ENCODE assay signal across 28 cellular contexts in the genomic region with DNA sequence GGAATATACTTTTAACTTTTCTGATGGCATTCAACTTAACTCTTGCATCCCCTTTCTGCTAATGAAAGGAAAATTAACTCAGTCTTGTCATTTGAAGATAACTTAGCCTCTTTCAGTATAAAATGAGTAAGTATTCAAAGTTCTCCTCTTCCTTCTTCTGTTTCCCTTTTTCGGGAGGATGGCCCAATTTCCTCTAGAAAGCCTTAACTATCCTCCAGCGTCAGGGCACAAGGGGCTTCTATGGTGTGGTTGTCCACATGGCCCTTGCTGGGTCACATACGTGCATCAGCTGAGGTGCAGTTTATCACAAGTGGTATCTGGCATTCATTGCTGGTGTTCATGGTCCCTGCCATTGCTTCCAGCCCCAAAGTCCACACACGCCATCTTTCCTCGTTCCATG. TPM values are rescaled to one million over a fixed set of nuclear protein-coding genes. Genes with fewer than 3 reads are reported as not detected.
A peak's percentile ranks its signal among the peaks of the same experiment; 100 is the strongest.
DNase-seq lines count a peak whose midpoint lies in the region; ATAC-seq, FAIRE-seq and TF ChIP-seq lines count a peak whose summit lies in the region.
"Had no signal": no experiment of that assay in that cellular context is flagged by ENCODE, and none has a peak within 500 bp of the region (broad histone marks: within the 10 kb centered on the region; RNA-seq: fewer than 3 reads in every experiment).

No MANE protein-coding gene starts in this region.

- H3K4ac ChIP-seq in neuronal stem cell (ENCODE audit: low read length) = no peak overlapping the region

- H3K18ac ChIP-seq in neuronal stem cell (ENCODE audit: low read length) = no peak overlapping the region

- H3K27ac Mint-ChIP-seq in CD14-positive monocyte = peak overlapping the region; percentile 72 to 88 (median 85)
- peak overlapping the region in 1 of 8 donors; percentile 48 for H3K27ac Mint-ChIP-seq in CD8-positive, alpha-beta memory T cell
- H3K27ac Mint-ChIP-seq: H9 had no signal

- no peak for TF ChIP-seq CTCF in CD14-positive monocyte (IDR thresholded peaks at IDR 0.05)
- no peak for TF ChIP-seq CTCF in bronchial epithelial cell (IDR thresholded peaks at IDR 0.05; ENCODE audit: insufficient read depth, low read length, severe bottlenecking)
- no peak for TF ChIP-seq CTCF in A673 (conservative IDR thresholded peaks at IDR 0.05; ENCODE audit: low read depth, low read length)

- H2BK12ac ChIP-seq in neuronal stem cell (ENCODE audit: low read length) = no peak overlapping the region

- no peak overlapping the region for H3K9ac ChIP-seq in neuronal stem cell (ENCODE audit: low read depth, low read length, poor library complexity)

- FAIRE-seq in bronchial epithelial cell (lab: Jason Lieb, UNC) = peak; percentile 32
- FAIRE-seq: A204.1, GM18507, HepG2, K562 had no signal

- CTCF ChIA-PET in CD8-positive, alpha-beta memory T cell (lab: Charles Lee) = no interaction called here
- CTCF ChIA-PET in A673 (lab: Charles Lee) = no interaction called here

- intact Hi-C loops in CD14-positive monocyte (cut with micrococcal nuclease) (no loop called here), A673 (cut with micrococcal nuclease; ENCODE audit: unreplicated experiment) (loop anchor here (10.0 kb wide), 2 partner anchors 221 to 321 kb away; no protein-coding TSS in a partner anchor)

- no peaks in the 10 kb centered on the region for H3K79me1 ChIP-seq in neuronal stem cell (ENCODE audit: low read depth, low read length)

- H2BK15ac ChIP-seq in neuronal stem cell (ENCODE audit: low read length) = no peak overlapping the region

- peaks cover 38% of the 10 kb centered on the region for H3K4me1 Mint-ChIP-seq in CD14-positive monocyte
- H3K4me1 Mint-ChIP-seq in CD8-positive, alpha-beta memory T cell = peaks cover 0 to 4% (median 3%) of the 10 kb centered on the region in 3 donors

- H3K4me3 ChIP-seq in bronchial epithelial cell (ENCODE audit: low read depth, low read length) = no peak overlapping the region
- H3K4me3 ChIP-seq in neuronal stem cell (ENCODE audit: low read length in 2 of 2) = no peak overlapping the region
- H3K4me3 ChIP-seq in CD8-positive, alpha-beta memory T cell (ENCODE audit: low read length) = no peak overlapping the region
- H3K4me3 ChIP-seq in A673 (ENCODE audit: low read depth, low read length, poor library complexity, severe bottlenecking) = no peak overlapping the region
- H3K4me3 ChIP-seq: K562, PC-9, SJSA1 had no signal

- H2AFZ ChIP-seq in neuronal stem cell (ENCODE audit: low read length) = no peak overlapping the region
- H2AFZ ChIP-seq: PC-9 had no signal

- DNase-seq in CD14-positive monocyte (ENCODE audit: low spot score) = no peak
- peak; percentile 32 for DNase-seq in MV-4-11 (lab: John Stamatoyannopoulos, UW)
- DNase-seq in bronchial epithelial cell (ENCODE audit: low read depth) = no peak
- DNase-seq in neuronal stem cell (ENCODE audit: low spot score) = no peak
- no peak for DNase-seq in cerebellar nuclear complex (lab: John Stamatoyannopoulos, UW)
- DNase-seq in CD8-positive, alpha-beta memory T cell = no peak
- no peak for DNase-seq in A673 (ENCODE audit: low spot score)
- DNase-seq: AML-193, C1 segment of cervical spinal cord, DMS153, H9, NCI-H1092, NCI-H1417 treated with DMSO at 0.1 percent for 48 hours, NCI-H1694 treated with DMSO at 0.1 percent for 48 hours, NCI-H2081 treated with DMSO at 0.1 percent for 48 hours, NCI-H2171, NCI-H226, NCI-H510A, NCI-H69, PC-9, Right ventricle myocardium superior, T-cell had no signal

- H3K27me3 ChIP-seq in bronchial epithelial cell (ENCODE audit: control insufficient read depth, insufficient read depth, low read length) = no peaks in the 10 kb centered on the region
- H3K27me3 ChIP-seq in neuronal stem cell (ENCODE audit: control insufficient read depth in 3 of 3, insufficient read depth in 3 of 3, low read depth in 1 of 3, low read length in 3 of 3) = no peaks in the 10 kb centered on the region
- H3K27me3 ChIP-seq in CD8-positive, alpha-beta memory T cell (ENCODE audit: insufficient read depth, low read length, poor library complexity, severe bottlenecking) = peaks cover 4% of the 10 kb centered on the region
- H3K27me3 ChIP-seq in A673 (replicated peaks; ENCODE audit: insufficient read depth, low read depth, low read length, poor library complexity) = no peaks in the 10 kb centered on the region
- H3K27me3 ChIP-seq: SJSA1 had no signal

- no peak overlapping the region for H3K14ac ChIP-seq in neuronal stem cell (ENCODE audit: low read length)

- H3K23ac ChIP-seq in neuronal stem cell (ENCODE audit: low read depth, low read length, poor library complexity) = no peak overlapping the region

- no peak overlapping the region for H4K91ac ChIP-seq in neuronal stem cell (ENCODE audit: low read depth, low read length, poor library complexity)

- H4K8ac ChIP-seq in neuronal stem cell (ENCODE audit: low read depth, low read length) = no peak overlapping the region

- H3K27ac ChIP-seq in neuronal stem cell (replicated peaks; ENCODE audit: low read length) = no peak overlapping the region
- H3K27ac ChIP-seq in CD8-positive, alpha-beta memory T cell (ENCODE audit: low read depth, low read length) = no peak overlapping the region
- no peak overlapping the region for H3K27ac ChIP-seq in A673 (ENCODE audit: low read depth, low read length, poor library complexity, severe bottlenecking)
- H3K27ac ChIP-seq: PC-9, SJSA1 had no signal

- no peak for ATAC-seq in GM18498 (IDR thresholded peaks at IDR 0.05; ENCODE audit: unreplicated experiment)
- ATAC-seq: HepG2, K562, T-cell had no signal

- H3K36me3 ChIP-seq in bronchial epithelial cell (ENCODE audit: control insufficient read depth, insufficient read depth, low read length) = no peaks in the 10 kb centered on the region
- no peaks in the 10 kb centered on the region for H3K36me3 ChIP-seq in neuronal stem cell (replicated peaks in 1 of 2; ENCODE audit: control insufficient read depth in 2 of 2, insufficient read depth in 2 of 2, low read length in 2 of 2)
- H3K36me3 ChIP-seq in CD8-positive, alpha-beta memory T cell (ENCODE audit: insufficient read depth, low read length) = no peaks in the 10 kb centered on the region
- H3K36me3 ChIP-seq in A673 (ENCODE audit: insufficient read depth, low read length, poor library complexity, severe bottlenecking) = no peaks in the 10 kb centered on the region
- H3K36me3 ChIP-seq: SJSA1 had no signal

- H3K9me3 ChIP-seq in neuronal stem cell (replicated peaks in 1 of 2; ENCODE audit: control insufficient read depth in 2 of 2, insufficient read depth in 1 of 2, low read depth in 1 of 2, low read length in 2 of 2) (no peaks in the 10 kb centered on the region), A673 (ENCODE audit: low read depth, low read length, poor library complexity, severe bottlenecking) (no peaks in the 10 kb centered on the region)
- H3K9me3 ChIP-seq in CD8-positive, alpha-beta memory T cell (ENCODE audit: low read length) = no peaks in the 10 kb centered on the region
- H3K9me3 ChIP-seq: SJSA1 had no signal

- peak overlapping the region in 1 of 2 donors; percentile 58 for H3K4me3 Mint-ChIP-seq in CD14-positive monocyte
- no peak overlapping the region for H3K4me3 Mint-ChIP-seq in CD8-positive, alpha-beta memory T cell
- H3K4me3 Mint-ChIP-seq: H9, T-cell had no signal

- H3K27me3 Mint-ChIP-seq in CD14-positive monocyte (ENCODE audit: low read depth in 3 of 3) = peaks cover 0 to 1% (median 0%) of the 10 kb centered on the region in 3 donors
- H3K27me3 Mint-ChIP-seq in CD8-positive, alpha-beta memory T cell = peaks cover 3 to 19% of the 10 kb centered on the region in 2 donors

- no peak overlapping the region for H2BK5ac ChIP-seq in neuronal stem cell (ENCODE audit: low read length)

- no peaks in the 10 kb centered on the region for H3K36me3 Mint-ChIP-seq in CD14-positive monocyte
- H3K36me3 Mint-ChIP-seq in CD8-positive, alpha-beta memory T cell = no peaks in the 10 kb centered on the region
- H3K36me3 Mint-ChIP-seq: T-cell had no signal

- WGBS in neuronal stem cell (ENCODE audit: extremely low coverage in 2 of 2, insufficient read length in 2 of 2, insufficient replicate concordance in 1 of 2), 2 donors = no CpG with 5 or more reads among the region's 5 CpGs

- H2BK120ac ChIP-seq in neuronal stem cell (ENCODE audit: low read depth, low read length) = no peak overlapping the region

- POLR2A ChIA-PET in CD8-positive, alpha-beta memory T cell (lab: Charles Lee) = no interaction called here
- POLR2A ChIA-PET in A673 (lab: Charles Lee; ENCODE audit: low non-redundant PET) = interaction anchor here (0.5 kb wide), 1 partner anchor 103 kb away, joined by 7 read pairs; a partner anchor contains a TSS

- BruUV-seq in A673 (replicated peaks; lab: Mats Ljungman, UMichigan) = no TSS peak

- no peak overlapping the region for H3K4me2 ChIP-seq in neuronal stem cell (ENCODE audit: insufficient read depth, low read length, poor library complexity, severe bottlenecking)
- H3K4me2 ChIP-seq: PC-9 had no signal

- peak overlapping the region; percentile 7 for H2AK5ac ChIP-seq in neuronal stem cell (ENCODE audit: low read depth, low read length)

- H3K4me1 ChIP-seq in neuronal stem cell (ENCODE audit: control insufficient read depth in 2 of 2, insufficient read depth in 1 of 2, low read depth in 1 of 2, low read length in 2 of 2) (peaks cover 12 to 16% of the 10 kb centered on the region in 2 donors), A673 (ENCODE audit: insufficient read depth, low read length, poor library complexity, severe bottlenecking) (no peaks in the 10 kb centered on the region)
- H3K4me1 ChIP-seq in CD8-positive, alpha-beta memory T cell (ENCODE audit: insufficient read depth, low read length) = peaks cover 1% of the 10 kb centered on the region

- H3K9me3 Mint-ChIP-seq in CD14-positive monocyte = no peaks in the 10 kb centered on the region
- no peaks in the 10 kb centered on the region for H3K9me3 Mint-ChIP-seq in CD8-positive, alpha-beta memory T cell
- H3K9me3 Mint-ChIP-seq: H9, T-cell had no signal

RNA-seq across cellular contexts. Expression of a gene that starts 17.8 kb away (rescaled TPM):
- 10 to 100 TPM; 19.1 to 35.6 TPM for polyA plus RNA-seq in CD14-positive monocyte
- total RNA-seq in bronchial epithelial cell (10.3 and 20.4 TPM in 2 replicates), A673 (2021) (0.15 TPM in 2 replicates)
- polyA plus RNA-seq in neuronal stem cell (2013, experiment 1 of 2) = 2.0 TPM
- polyA plus RNA-seq in neuronal stem cell (2013, experiment 2 of 2) = 2.0 TPM
- total RNA-seq in CD8-positive, alpha-beta memory T cell = 1 to 10 TPM; 2.0 to 2.9 TPM
- 11.9 TPM for polyA plus RNA-seq in CD8-positive, alpha-beta memory T cell
- polyA plus RNA-seq: K562 had no signal
